ENCODE assay signal across 17 cellular contexts in genomic region chr5:113825143-113825542, GRCh38.
A peak's percentile ranks its signal among the peaks of the same experiment; 100 is the strongest.
DNase-seq lines count a peak whose midpoint lies in the region; TF ChIP-seq lines count a peak whose summit lies in the region.
"Had no signal": no experiment of that assay in that cellular context is flagged by ENCODE, and none has a peak within 500 bp of the region (broad histone marks: within the 10 kb centered on the region; RNA-seq: fewer than 3 reads in every experiment).

No MANE protein-coding gene starts in this region.

- peak; percentile 87 for DNase-seq in amniotic epithelial cell (ENCODE audit: low read depth)
- DNase-seq in hepatocyte (ENCODE audit: low spot score), result no peak
- peak; percentile 34 for DNase-seq in mesendoderm
- no peak for DNase-seq in Calu3
- no peak for DNase-seq in epidermal melanocyte (ENCODE audit: insufficient read length, low spot score)
- DNase-seq in DMS53 (lab: John Stamatoyannopoulos, UW), result no peak
- DNase-seq: Caco-2; CD4-positive, CD25-positive, alpha-beta regulatory T cell; CD8-positive, alpha-beta T cell; DMS 273 treated with DMSO at 0.1 percent for 48 hours; DMS79 treated with DMSO at 0.1 percent for 48 hours; GF-D8; H9 had no signal

- H3K4me3 Mint-ChIP-seq in Calu3 (ENCODE audit: low read depth, unreplicated experiment), result no peak overlapping the region
- H3K4me3 Mint-ChIP-seq: B cell; CD4-positive, CD25-positive, alpha-beta regulatory T cell; CD8-positive, alpha-beta T cell; GM23338; H9 had no signal

- H3K36me3 Mint-ChIP-seq in Calu3 (ENCODE audit: insufficient read depth, unreplicated experiment), result no peaks in the 10 kb centered on the region
- H3K36me3 Mint-ChIP-seq: CD4-positive, CD25-positive, alpha-beta regulatory T cell; CD8-positive, alpha-beta T cell had no signal

- H3K4ac ChIP-seq in mesendoderm (ENCODE audit: low read depth, low read length), result no peak overlapping the region

- no peak overlapping the region for H4K8ac ChIP-seq in mesendoderm (ENCODE audit: low read depth, low read length)

- intact Hi-C loops in Calu3 (cut with micrococcal nuclease; ENCODE audit: unreplicated experiment), result no loop called here

- H3K9ac ChIP-seq in mesendoderm (ENCODE audit: low read length), result no peak overlapping the region
- H3K9ac ChIP-seq: BLaER1 had no signal

- no peaks in the 10 kb centered on the region for H3K79me2 ChIP-seq in hepatocyte
- H3K79me2 ChIP-seq in mesendoderm (ENCODE audit: control insufficient read depth, insufficient read depth, low read length), result no peaks in the 10 kb centered on the region

- no peaks in the 10 kb centered on the region for H4K20me1 ChIP-seq in hepatocyte (ENCODE audit: insufficient read depth, poor library complexity, severe bottlenecking)
- H4K20me1 ChIP-seq: BLaER1 had no signal

- H3K4me1 ChIP-seq in hepatocyte (ENCODE audit: insufficient read depth), result no peaks in the 10 kb centered on the region
- H3K4me1 ChIP-seq in mesendoderm (ENCODE audit: control insufficient read depth, low read depth, low read length), result no peaks in the 10 kb centered on the region
- H3K4me1 ChIP-seq: BLaER1, Caco-2 had no signal

- no peak overlapping the region for H2AFZ ChIP-seq in hepatocyte
- H2AFZ ChIP-seq: GM23338 had no signal

- H3K27ac Mint-ChIP-seq in Calu3 (ENCODE audit: unreplicated experiment), result no peak overlapping the region
- H3K27ac Mint-ChIP-seq: B cell; CD8-positive, alpha-beta T cell; GM23338; H9 had no signal

- H3K9me2 ChIP-seq in hepatocyte (replicated peaks; ENCODE audit: insufficient read depth), result no peaks in the 10 kb centered on the region

- H3K4me2 ChIP-seq in hepatocyte (no peak overlapping the region), mesendoderm (ENCODE audit: low read length) (no peak overlapping the region)
- H3K4me2 ChIP-seq: BLaER1, GM23338 had no signal

- BruUV-seq in Calu3 (replicated peaks; lab: Mats Ljungman, UMichigan), result no TSS peak

- H3K56ac ChIP-seq in mesendoderm (ENCODE audit: low read length), result no peak overlapping the region

- CTCF ChIA-PET in Calu3 (lab: Charles Lee), result interaction anchor here (1.7 kb wide), 1 partner anchor 625 kb away, joined by 3 read pairs; no protein-coding TSS in a partner anchor

- TF ChIP-seq CTCF in hepatocyte (IDR thresholded peaks at IDR 0.05; ENCODE audit: poor library complexity) (no peak), Calu3 (IDR thresholded peaks at IDR 0.05; ENCODE audit: unreplicated experiment) (no peak)

- H3K23ac ChIP-seq in mesendoderm (ENCODE audit: low read length), result no peak overlapping the region

- no peak overlapping the region for H2AK5ac ChIP-seq in mesendoderm (ENCODE audit: low read length)

- no peaks in the 10 kb centered on the region for H3K4me1 Mint-ChIP-seq in Calu3 (ENCODE audit: low read depth, unreplicated experiment)
- H3K4me1 Mint-ChIP-seq: B cell; CD4-positive, CD25-positive, alpha-beta regulatory T cell; GM23338; H9 had no signal

- H3K9me3 Mint-ChIP-seq in Calu3 (ENCODE audit: low read depth, unreplicated experiment), result peaks cover 17% of the 10 kb centered on the region
- H3K9me3 Mint-ChIP-seq: GM23338 had no signal

- no peaks in the 10 kb centered on the region for H3K79me1 ChIP-seq in mesendoderm (ENCODE audit: low read length)

- H2BK15ac ChIP-seq in mesendoderm (replicated peaks; ENCODE audit: low read depth), result no peak overlapping the region

- H2BK5ac ChIP-seq in mesendoderm (ENCODE audit: low read length), result no peak overlapping the region

- no peaks in the 10 kb centered on the region for H3K27me3 Mint-ChIP-seq in Calu3 (ENCODE audit: unreplicated experiment)
- H3K27me3 Mint-ChIP-seq: B cell; CD4-positive, CD25-positive, alpha-beta regulatory T cell had no signal

- no peaks in the 10 kb centered on the region for H3K9me3 ChIP-seq in hepatocyte (ENCODE audit: low read depth)
- H3K9me3 ChIP-seq: BLaER1, Caco-2 had no signal

- H3K27ac ChIP-seq in hepatocyte (peak overlapping the region; percentile 20), mesendoderm (ENCODE audit: low read depth, low read length) (no peak overlapping the region)
- H3K27ac ChIP-seq: BLaER1, C4-2B had no signal

- no peak overlapping the region for H3K4me3 ChIP-seq in hepatocyte
- H3K4me3 ChIP-seq in mesendoderm (ENCODE audit: low read length), result no peak overlapping the region
- H3K4me3 ChIP-seq: BLaER1, GM23338 had no signal

- no peaks in the 10 kb centered on the region for H3K27me3 ChIP-seq in hepatocyte
- H3K27me3 ChIP-seq in mesendoderm (ENCODE audit: insufficient read depth, low read length, poor library complexity), result no peaks in the 10 kb centered on the region
- H3K27me3 ChIP-seq: BLaER1 had no signal

- H3K18ac ChIP-seq in mesendoderm (ENCODE audit: low read length), result no peak overlapping the region

- H2BK120ac ChIP-seq in mesendoderm (ENCODE audit: low read depth, low read length), result no peak overlapping the region

- no peaks in the 10 kb centered on the region for H3K36me3 ChIP-seq in hepatocyte (replicated peaks; ENCODE audit: insufficient read depth, low read depth)
- no peaks in the 10 kb centered on the region for H3K36me3 ChIP-seq in mesendoderm (ENCODE audit: control insufficient read depth, insufficient read depth, low read length)
- H3K36me3 ChIP-seq: BLaER1 had no signal

- H4K5ac ChIP-seq in mesendoderm (ENCODE audit: low read length), result no peak overlapping the region

Comparison
In these comparisons a context has a peak if more than half of its experiments do, and no peak if none do; other contexts are left out.
1. DNase-seq: peak in amniotic epithelial cell (single experiment) and mesendoderm (single experiment); none in hepatocyte (single experiment), Calu3 (single experiment), epidermal melanocyte (single experiment) and DMS53 (single experiment).